ENCODE assay signal across 15 cellular contexts in genomic region chr10:128116851-128117615, GRCh38. TPM values are rescaled to one million over a fixed set of nuclear protein-coding genes. Genes with fewer than 3 reads are reported as not detected.
DNase-seq lines count a peak whose midpoint lies in the region; ATAC-seq and TF ChIP-seq lines count a peak whose summit lies in the region.
"Had no signal": no experiment of that assay in that cellular context is flagged by ENCODE, and none has a peak within 500 bp of the region (broad histone marks: within the 10 kb centered on the region; RNA-seq: fewer than 3 reads in every experiment).

No MANE protein-coding gene starts in this region.

- H3K27me3 Mint-ChIP-seq in progenitor cell of endocrine pancreas = no peaks in the 10 kb centered on the region
- H3K27me3 Mint-ChIP-seq in activated T-cell treated with anti-CD3 and anti-CD28 coated beads, Interleukin-2, amount 50 U/mL, for 72 hours (ENCODE audit: low read depth) = no peaks in the 10 kb centered on the region
- H3K27me3 Mint-ChIP-seq: IgD-negative memory B cell had no signal

- peaks cover 13% of the 10 kb centered on the region for H3K36me3 Mint-ChIP-seq in progenitor cell of endocrine pancreas (ENCODE audit: insufficient read depth)
- H3K36me3 Mint-ChIP-seq in activated T-cell treated with anti-CD3 and anti-CD28 coated beads, Interleukin-2, amount 50 U/mL, for 72 hours (ENCODE audit: insufficient read depth in 2 of 2) = peaks cover 26 to 66% of the 10 kb centered on the region in 2 donors
- H3K36me3 Mint-ChIP-seq: natural killer cell had no signal

- H3K4me3 Mint-ChIP-seq in progenitor cell of endocrine pancreas (ENCODE audit: low read depth) = no peak overlapping the region
- no peak overlapping the region for H3K4me3 Mint-ChIP-seq in activated T-cell treated with anti-CD3 and anti-CD28 coated beads, Interleukin-2, amount 50 U/mL, for 72 hours
- H3K4me3 Mint-ChIP-seq: activated naive CD4-positive, alpha-beta T cell treated with anti-CD3 and anti-CD28 coated beads for 36 hours; IgD-negative memory B cell; natural killer cell; stimulated activated naive CD8-positive, alpha-beta T cell treated with anti-CD3 and anti-CD28 coated beads, Interleukin-15, Interleukin-2, amounts not matched to agents 100 ng/mL and 50 ng/mL, for 24 hours had no signal

- no peaks in the 10 kb centered on the region for H3K27me3 ChIP-seq in GM06990 (replicated peaks; ENCODE audit: control insufficient read depth, insufficient read depth, low read length)

- peak; percentile 42 for TF ChIP-seq CTCF in GM06990 (IDR thresholded peaks at IDR 0.05; ENCODE audit: insufficient read depth, low read length, poor library complexity, severe bottlenecking)
- TF ChIP-seq CTCF in cardiac fibroblast (IDR thresholded peaks at IDR 0.05; ENCODE audit: low read depth, low read length) = peak; percentile 10
- TF ChIP-seq CTCF in progenitor cell of endocrine pancreas (IDR thresholded peaks at IDR 0.05; ENCODE audit: unreplicated experiment) = peak; percentile 31

- no peaks in the 10 kb centered on the region for H3K9me3 Mint-ChIP-seq in progenitor cell of endocrine pancreas (ENCODE audit: low read depth)
- no peaks in the 10 kb centered on the region for H3K9me3 Mint-ChIP-seq in activated T-cell treated with anti-CD3 and anti-CD28 coated beads, Interleukin-2, amount 50 U/mL, for 72 hours
- H3K9me3 Mint-ChIP-seq: activated naive CD4-positive, alpha-beta T cell treated with anti-CD3 and anti-CD28 coated beads for 36 hours; IgD-negative memory B cell; natural killer cell; stimulated activated naive CD8-positive, alpha-beta T cell treated with anti-CD3 and anti-CD28 coated beads, Interleukin-15, Interleukin-2, amounts not matched to agents 100 ng/mL and 50 ng/mL, for 24 hours had no signal

- no peak for ATAC-seq in activated T-cell treated with anti-CD3 and anti-CD28 coated beads, Interleukin-2, amount 50 U/mL, for 72 hours (replicated peaks in 1 of 2)
- no peak for ATAC-seq in HG03135 (IDR thresholded peaks at IDR 0.05; ENCODE audit: unreplicated experiment)
- ATAC-seq: left ventricle myocardium superior, natural killer cell had no signal

- H3K27ac Mint-ChIP-seq in progenitor cell of endocrine pancreas = no peak overlapping the region
- H3K27ac Mint-ChIP-seq in activated T-cell treated with anti-CD3 and anti-CD28 coated beads, Interleukin-2, amount 50 U/mL, for 72 hours = no peak overlapping the region
- H3K27ac Mint-ChIP-seq: activated naive CD4-positive, alpha-beta T cell treated with anti-CD3 and anti-CD28 coated beads for 36 hours; natural killer cell; stimulated activated naive CD8-positive, alpha-beta T cell treated with anti-CD3 and anti-CD28 coated beads, Interleukin-15, Interleukin-2, amounts not matched to agents 100 ng/mL and 50 ng/mL, for 24 hours had no signal

- peaks cover 16% of the 10 kb centered on the region for H3K36me3 ChIP-seq in GM06990 (ENCODE audit: control insufficient read depth, insufficient read depth, low read length)

- DNase-seq in GM06990 (ENCODE audit: extremely low read depth, insufficient read length) = no peak
- DNase-seq in HuH-7 (ENCODE audit: low spot score) = peak; percentile 16
- DNase-seq in cardiac fibroblast (ENCODE audit: low read depth in 2 of 2) = peak in 1 of 2 donors; percentile 52
- DNase-seq in progenitor cell of endocrine pancreas (ENCODE audit: low spot score, unreplicated experiment) = no peak
- DNase-seq in activated T-cell treated with anti-CD3 and anti-CD28 coated beads, Interleukin-2, amount 50 U/mL, for 72 hours = no peak
- no peak for DNase-seq in A172 (ENCODE audit: low spot score)
- DNase-seq: activated naive CD4-positive, alpha-beta T cell treated with anti-CD3 and anti-CD28 coated beads for 36 hours; caudate nucleus; left ventricle myocardium superior; natural killer cell; NCI-H1436; NCI-H226 had no signal

- no peak overlapping the region for H3K4me3 ChIP-seq in GM06990 (replicated peaks; ENCODE audit: low read depth, low read length)
- no peak overlapping the region for H3K4me3 ChIP-seq in cardiac fibroblast (replicated peaks in 1 of 2; ENCODE audit: low read depth in 2 of 2, low read length in 2 of 2)

- H3K4me1 Mint-ChIP-seq in progenitor cell of endocrine pancreas (ENCODE audit: low read depth) = no peaks in the 10 kb centered on the region
- H3K4me1 Mint-ChIP-seq in activated T-cell treated with anti-CD3 and anti-CD28 coated beads, Interleukin-2, amount 50 U/mL, for 72 hours (ENCODE audit: low read depth) = peaks cover 14% of the 10 kb centered on the region
- H3K4me1 Mint-ChIP-seq: natural killer cell had no signal

RNA-seq across cellular contexts. Expression of gene MKI67, which starts 9.2 kb away (rescaled TPM):
- total RNA-seq in progenitor cell of endocrine pancreas = 45.7 and 48.8 TPM in 2 replicates
- 100 to 1,000 TPM; 217 to 249 TPM for total RNA-seq in activated T-cell treated with anti-CD3 and anti-CD28 coated beads, Interleukin-2, amount 50 U/mL, for 72 hours
- 22.9 and 29.0 TPM in 2 replicates for total RNA-seq in A172 (2014; rRNA removed; shearing (Covaris generic))
